ENCODE assay signal across 6 cellular contexts in the genomic region with DNA sequence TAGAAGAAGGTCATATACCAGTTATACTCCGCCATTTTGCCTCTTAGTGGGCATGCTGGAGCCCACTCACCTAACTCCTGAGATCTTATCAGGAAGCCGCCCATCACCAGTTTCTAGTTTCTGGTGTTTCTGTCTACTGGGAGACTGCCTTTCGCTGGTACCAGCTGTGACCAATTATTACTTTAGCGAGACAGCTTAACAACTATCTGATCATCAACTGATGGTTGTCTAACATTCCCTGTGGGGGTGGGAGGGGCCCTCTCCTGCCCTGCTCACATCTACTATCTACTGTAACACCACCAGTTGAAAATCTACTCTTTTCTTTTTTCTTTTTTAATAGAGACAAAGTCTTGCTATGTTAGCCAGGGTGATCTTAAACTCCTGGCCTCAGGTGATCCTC. TPM values are rescaled to one million over a fixed set of nuclear protein-coding genes. Genes with fewer than 3 reads are reported as not detected.
"Had no signal": no experiment of that assay in that cellular context is flagged by ENCODE, and none has a peak within 500 bp of the region (broad histone marks: within the 10 kb centered on the region; RNA-seq: fewer than 3 reads in every experiment).

No MANE protein-coding gene starts in this region.

- ATAC-seq: HepG2 had no signal

- H3K27ac Mint-ChIP-seq: IgD-negative memory B cell had no signal

- FAIRE-seq: HepG2, HTR-8/SVneo had no signal

- DNase-seq: IMR-90, KBM-7 had no signal

- H3K36me3 Mint-ChIP-seq: IgD-negative memory B cell had no signal

- H3K4me3 Mint-ChIP-seq: IgD-negative memory B cell had no signal

- H3K4me1 Mint-ChIP-seq: IgD-negative memory B cell had no signal

- H3K27ac ChIP-seq: HL-60 had no signal

RNA-seq across cellular contexts. Expression of a gene that starts 46.2 kb away (rescaled TPM):
- total RNA-seq: HepG2 had no signal
- polyA plus RNA-seq: HepG2, IgD-negative memory B cell had no signal
